In genomic region chr22:22538226-22538989, GRCh38 we compare ENCODE assay signal across 9 cellular contexts. TPM values are rescaled to one million over a fixed set of nuclear protein-coding genes. Genes with fewer than 3 reads are reported as not detected.
"Had no signal": no experiment of that assay in that cellular context is flagged by ENCODE, and none has a peak within 500 bp of the region (broad histone marks: within the 10 kb centered on the region; RNA-seq: fewer than 3 reads in every experiment).

No MANE protein-coding gene starts in this region.

- H3K27ac ChIP-seq: HL-60, KMS-11 had no signal

- H3K4me2 ChIP-seq: KMS-11 had no signal

- ATAC-seq: HepG2 had no signal

- DNase-seq: IMR-90, KBM-7, KG1 had no signal

- H3K9ac ChIP-seq: KMS-11 had no signal

- FAIRE-seq: HepG2, HTR-8/SVneo had no signal

RNA-seq across cellular contexts. Expression of gene ZNF280A, which starts 18.3 kb away (rescaled TPM):
- total RNA-seq: HT-29, IMR-90 had no signal
- polyA plus RNA-seq: IgD-negative memory B cell, IMR-90 had no signal

RNA-seq across cellular contexts. Expression of gene PRAME, which starts 20.7 kb away (rescaled TPM):
- total RNA-seq: HT-29, IMR-90 had no signal
- polyA plus RNA-seq: IgD-negative memory B cell, IMR-90 had no signal

RNA-seq across cellular contexts. Expression of gene ZNF280B, which starts 29.9 kb away (rescaled TPM):
- total RNA-seq: HT-29 had no signal
